In genomic region chr2:240913810-240914644, GRCh38 we compare ENCODE assay signal across 8 cellular contexts. TPM values are rescaled to one million over a fixed set of nuclear protein-coding genes. Genes with fewer than 3 reads are reported as not detected.
DNase-seq lines count a peak whose midpoint lies in the region; ATAC-seq and TF ChIP-seq lines count a peak whose summit lies in the region.

No MANE protein-coding gene starts in this region.

- ATAC-seq in left colon (peak; percentile 57), GM18520 (IDR thresholded peaks at IDR 0.05; ENCODE audit: unreplicated experiment) (no peak)

- H3K9me3 ChIP-seq in WERI-Rb-1 (ENCODE audit: severe bottlenecking): no peaks in the 10 kb centered on the region

- H3K27me3 ChIP-seq in WERI-Rb-1 (ENCODE audit: insufficient read depth, low read depth, severe bottlenecking): no peaks in the 10 kb centered on the region

- intact Hi-C loops in left colon (cut with DNase I, micrococcal nuclease): no loop called here

- H3K27ac ChIP-seq in WERI-Rb-1: no peak overlapping the region

- no peaks in the 10 kb centered on the region for H3K36me3 ChIP-seq in WERI-Rb-1

- DNase-seq in D341Med (ENCODE audit: low spot score) (peak; percentile 84), KBM-7 (peak; percentile 45), WERI-Rb-1 (peak; percentile 85), cardiac fibroblast (ENCODE audit: low read depth in 2 of 2) (peak; percentile 72 to 90), left colon (peak in 1 of 2 donors; percentile 59), NCI-H774 (lab: John Stamatoyannopoulos, UW) (no peak)
- peak; percentile 8 to 55 (median 45) for DNase-seq in stimulated activated CD4-positive, alpha-beta T cell treated with anti-CD3 and anti-CD28 coated beads, TNF-alpha, amount 100 ng/mL, for 1 hour (ENCODE audit: low read depth in 3 of 3, low spot score in 1 of 3)

- in situ Hi-C loops in KBM-7 (cut with MboI; ENCODE audit: low pct_unique_long_range_greater_than_20kb, low sequenced_read_pairs): no loop called here

- peak; percentile 97 for TF ChIP-seq CTCF in WERI-Rb-1 (IDR thresholded peaks at IDR 0.05; ENCODE audit: low read depth, low read length)
- peak; percentile 94 for TF ChIP-seq CTCF in cardiac fibroblast (IDR thresholded peaks at IDR 0.05; ENCODE audit: low read depth, low read length)

- H3K4me3 ChIP-seq in WERI-Rb-1 (ENCODE audit: low read depth, low read length): no peak overlapping the region
- no peak overlapping the region for H3K4me3 ChIP-seq in cardiac fibroblast (replicated peaks in 1 of 2; ENCODE audit: low read depth in 2 of 2, low read length in 2 of 2)

RNA-seq across cellular contexts. Expression of gene CROCC2, which starts 7.9 kb away (rescaled TPM):
- total RNA-seq in left colon: under 1 TPM in 1 of 2 donors, not detected in 1; 0.06 TPM

RNA-seq across cellular contexts. Expression of gene MAB21L4, which starts 18.1 kb away (rescaled TPM):
- 10 to 100 TPM in 1 of 2 donors, 1 to 10 TPM in 1; 4.5 to 11.8 TPM for total RNA-seq in left colon

RNA-seq across cellular contexts. Expression of gene AGXT, which starts 45.4 kb away (rescaled TPM):
- 1 to 10 TPM in 1 of 2 donors, under 1 TPM in 1; 0.59 to 3.0 TPM for total RNA-seq in left colon
